ENCODE assay signal across 1 cellular context in genomic region chr9:116686693-116687073, GRCh38.
TF ChIP-seq lines count a peak whose summit lies in the region.

No MANE protein-coding gene starts in this region.

TF ChIP-seq in WTC11, 78 proteins besides CTCF, POLR2A, EP300 and RAD21 (continued from another document):
- TF ChIP-seq FOXP4 (CRISPR knock-in tag; IDR thresholded peaks at IDR 0.05): 0 out of 2 replicates have a peak, but pooled peaks have one; percentile 5
- TF ChIP-seq NFE2L1 (CRISPR knock-in tag; IDR thresholded peaks at IDR 0.05): no peak
- no peak for TF ChIP-seq ESRRA (CRISPR knock-in tag; IDR thresholded peaks at IDR 0.05; ENCODE audit: borderline replicate concordance)
- TF ChIP-seq ERG (CRISPR knock-in tag; IDR thresholded peaks at IDR 0.05): no peak
- TF ChIP-seq CREB1 (CRISPR knock-in tag; IDR thresholded peaks at IDR 0.05): no peak
- TF ChIP-seq USF1 (CRISPR knock-in tag; IDR thresholded peaks at IDR 0.05): 0 out of 2 replicates have a peak, but pooled peaks have one; percentile 8
- peak; percentile 60; the same call in 1 of the 2 replicates for TF ChIP-seq GTF2I (CRISPR knock-in tag; conservative IDR thresholded peaks at IDR 0.05)
